14 cellular contexts compared by ENCODE assay signal in the genomic region with DNA sequence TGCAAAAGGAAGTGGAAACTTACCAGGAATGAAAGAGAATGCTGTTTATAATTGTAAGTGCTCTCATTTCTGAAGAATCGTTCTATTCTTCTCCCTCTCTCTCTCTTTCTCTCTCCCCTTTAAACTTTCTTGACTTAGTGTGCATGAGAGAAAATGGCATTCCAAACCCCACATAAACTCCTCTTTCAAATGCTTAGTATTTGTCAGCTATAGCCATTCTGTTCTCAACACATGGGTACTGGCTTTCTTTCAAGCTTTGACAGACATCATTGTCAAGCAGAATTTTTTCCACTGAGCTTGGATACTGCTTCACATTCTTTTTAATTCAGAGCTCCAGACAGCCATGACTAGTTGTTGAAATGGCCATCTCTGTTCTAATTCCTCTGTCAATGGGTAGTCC. TPM values are rescaled to one million over a fixed set of nuclear protein-coding genes. Genes with fewer than 3 reads are reported as not detected.
A peak's percentile ranks its signal among the peaks of the same experiment; 100 is the strongest.
DNase-seq lines count a peak whose midpoint lies in the region; ATAC-seq and TF ChIP-seq lines count a peak whose summit lies in the region.
"Had no signal": no experiment of that assay in that cellular context is flagged by ENCODE, and none has a peak within 500 bp of the region (broad histone marks: within the 10 kb centered on the region; RNA-seq: fewer than 3 reads in every experiment).

No MANE protein-coding gene starts in this region.

- H3K4me2 ChIP-seq in smooth muscle cell, result peak overlapping the region; percentile 53
- H3K4me2 ChIP-seq: A549 had no signal

- no peaks in the 10 kb centered on the region for H3K9me3 Mint-ChIP-seq in activated T-cell treated with anti-CD3 and anti-CD28 coated beads, Interleukin-2, amount 50 U/mL, for 24 hours
- H3K9me3 Mint-ChIP-seq in activated CD8-positive, alpha-beta T cell treated with anti-CD3 and anti-CD28 coated beads for 36 hours, result no peaks in the 10 kb centered on the region
- peaks cover 8% of the 10 kb centered on the region for H3K9me3 Mint-ChIP-seq in mesothelial cell of epicardium

- H3K36me3 ChIP-seq in smooth muscle cell (ENCODE audit: low read depth) (no peaks in the 10 kb centered on the region), lower lobe of right lung (no peaks in the 10 kb centered on the region)

- POLR2A ChIA-PET in activated CD8-positive, alpha-beta T cell treated with anti-CD3 and anti-CD28 coated beads for 36 hours (lab: Charles Lee), result interaction anchor here (0.9 to 1.0 kb wide), 2 partner anchors 30 to 356 kb away, joined by 3 read pairs; no protein-coding TSS in a partner anchor

- no peak for ATAC-seq in activated CD8-positive, alpha-beta T cell treated with anti-CD3 and anti-CD28 coated beads for 36 hours
- no peak for ATAC-seq in lower lobe of right lung
- ATAC-seq: A549 had no signal

- no peaks in the 10 kb centered on the region for H3K27me3 ChIP-seq in smooth muscle cell (ENCODE audit: low read depth)
- no peaks in the 10 kb centered on the region for H3K27me3 ChIP-seq in lower lobe of right lung (ENCODE audit: low read depth)

- H3K27ac Mint-ChIP-seq in activated T-cell treated with anti-CD3 and anti-CD28 coated beads, Interleukin-2, amount 50 U/mL, for 24 hours, result peak overlapping the region; percentile 39
- H3K27ac Mint-ChIP-seq in activated CD8-positive, alpha-beta T cell treated with anti-CD3 and anti-CD28 coated beads for 36 hours, result peak overlapping the region; percentile 85
- no peak overlapping the region for H3K27ac Mint-ChIP-seq in mesothelial cell of epicardium

- peak overlapping the region; percentile 70 for H2AFZ ChIP-seq in smooth muscle cell (ENCODE audit: low read depth)

- H3K79me2 ChIP-seq in smooth muscle cell (ENCODE audit: low read depth), result no peaks in the 10 kb centered on the region

- H3K4me3 Mint-ChIP-seq in activated T-cell treated with anti-CD3 and anti-CD28 coated beads, Interleukin-2, amount 50 U/mL, for 24 hours, result peak overlapping the region; percentile 11
- peak overlapping the region; percentile 74 for H3K4me3 Mint-ChIP-seq in activated CD8-positive, alpha-beta T cell treated with anti-CD3 and anti-CD28 coated beads for 36 hours
- no peak overlapping the region for H3K4me3 Mint-ChIP-seq in mesothelial cell of epicardium

- peaks cover 3% of the 10 kb centered on the region for H3F3A ChIP-seq in smooth muscle cell (ENCODE audit: low read depth)

- intact Hi-C loops in activated CD8-positive, alpha-beta T cell treated with anti-CD3 and anti-CD28 coated beads for 36 hours (cut with micrococcal nuclease), result no loop called here
- intact Hi-C loops in lower lobe of right lung (cut with DNase I), result no loop called here

- H3K27me3 Mint-ChIP-seq in activated T-cell treated with anti-CD3 and anti-CD28 coated beads, Interleukin-2, amount 50 U/mL, for 24 hours, result peaks cover 16% of the 10 kb centered on the region
- no peaks in the 10 kb centered on the region for H3K27me3 Mint-ChIP-seq in activated CD8-positive, alpha-beta T cell treated with anti-CD3 and anti-CD28 coated beads for 36 hours
- H3K27me3 Mint-ChIP-seq in mesothelial cell of epicardium (ENCODE audit: low read depth), result peaks cover 29% of the 10 kb centered on the region

- H3K4me1 ChIP-seq in smooth muscle cell (ENCODE audit: low read depth) (no peaks in the 10 kb centered on the region), lower lobe of right lung (no peaks in the 10 kb centered on the region)
- H3K4me1 ChIP-seq: A549 had no signal

- H3K4me1 Mint-ChIP-seq in activated T-cell treated with anti-CD3 and anti-CD28 coated beads, Interleukin-2, amount 50 U/mL, for 24 hours (ENCODE audit: low read depth), result peaks cover 33% of the 10 kb centered on the region
- H3K4me1 Mint-ChIP-seq in activated CD8-positive, alpha-beta T cell treated with anti-CD3 and anti-CD28 coated beads for 36 hours (ENCODE audit: low read depth), result peaks cover 39% of the 10 kb centered on the region
- H3K4me1 Mint-ChIP-seq in mesothelial cell of epicardium, result no peaks in the 10 kb centered on the region

- H4K20me1 ChIP-seq in smooth muscle cell (ENCODE audit: low read depth), result no peaks in the 10 kb centered on the region

- DNase-seq in activated T-cell treated with anti-CD3 and anti-CD28 coated beads, Interleukin-2, amount 50 U/mL, for 24 hours, result no peak
- DNase-seq in activated T-cell treated with anti-CD3 and anti-CD28 coated beads, Interleukin-2, amount 50 U/mL, for 1 hour, result no peak
- no peak for DNase-seq in activated CD8-positive, alpha-beta T cell treated with anti-CD3 and anti-CD28 coated beads for 36 hours
- DNase-seq in globus pallidus (ENCODE audit: low spot score) (peak; percentile 44), smooth muscle cell (lab: John Stamatoyannopoulos, UW; ENCODE audit: unreplicated experiment) (no peak), lower lobe of right lung (no peak), NCI-H524 treated with DMSO at 0.1 percent for 48 hours (lab: John Stamatoyannopoulos, UW) (no peak), mesothelial cell of epicardium (ENCODE audit: low spot score in 2 of 2, unreplicated experiment in 2 of 2) (no peak)
- DNase-seq: activated CD4-positive, alpha-beta T cell treated with anti-CD3 and anti-CD28 coated beads for 1 hour; NCI-H1417; NCI-H446; SW 1271 had no signal

- H3K36me3 Mint-ChIP-seq in activated T-cell treated with anti-CD3 and anti-CD28 coated beads, Interleukin-2, amount 50 U/mL, for 24 hours (ENCODE audit: low read depth), result no peaks in the 10 kb centered on the region
- peaks cover 4% of the 10 kb centered on the region for H3K36me3 Mint-ChIP-seq in activated CD8-positive, alpha-beta T cell treated with anti-CD3 and anti-CD28 coated beads for 36 hours (ENCODE audit: low read depth)
- no peaks in the 10 kb centered on the region for H3K36me3 Mint-ChIP-seq in mesothelial cell of epicardium
- H3K36me3 Mint-ChIP-seq: IgD-negative memory B cell had no signal

- H3K9me3 ChIP-seq in smooth muscle cell (replicated peaks; ENCODE audit: low read depth) (no peaks in the 10 kb centered on the region), lower lobe of right lung (no peaks in the 10 kb centered on the region)

- TF ChIP-seq CTCF in activated CD8-positive, alpha-beta T cell treated with anti-CD3 and anti-CD28 coated beads for 36 hours (IDR thresholded peaks at IDR 0.05), result no peak
- TF ChIP-seq CTCF in smooth muscle cell (IDR thresholded peaks at IDR 0.05; ENCODE audit: borderline replicate concordance, insufficient read depth, poor library complexity, severe bottlenecking) (no peak), lower lobe of right lung (IDR thresholded peaks at IDR 0.05) (no peak), mesothelial cell of epicardium (IDR thresholded peaks at IDR 0.05; ENCODE audit: unreplicated experiment) (no peak)

- H3K9ac ChIP-seq in smooth muscle cell (ENCODE audit: low read depth), result no peak overlapping the region

- 42% methylated on average over 1 of the region's 1 CpG for WGBS in smooth muscle cell (ENCODE audit: low lambda C conversion rate)

- no peak overlapping the region for H3K4me3 ChIP-seq in smooth muscle cell
- H3K4me3 ChIP-seq in lower lobe of right lung, result no peak overlapping the region
- H3K4me3 ChIP-seq: A549 had no signal

- CTCF ChIA-PET in activated CD8-positive, alpha-beta T cell treated with anti-CD3 and anti-CD28 coated beads for 36 hours (lab: Charles Lee), result interaction anchor here (0.7 to 3.4 kb wide), 7 partner anchors 10 to 806 kb away, joined by 3 to 22 read pairs (median 3); a partner anchor contains a TSS

- peak overlapping the region; percentile 51 for H3K27ac ChIP-seq in smooth muscle cell (ENCODE audit: low read depth)
- H3K27ac ChIP-seq in lower lobe of right lung, result no peak overlapping the region
- H3K27ac ChIP-seq: A549 had no signal

RNA-seq across cellular contexts. Expression of a gene that starts 51.1 kb away (rescaled TPM):
- 10 to 100 TPM; 46.4 to 46.9 TPM for total RNA-seq in activated CD8-positive, alpha-beta T cell treated with anti-CD3 and anti-CD28 coated beads for 36 hours
- total RNA-seq in smooth muscle cell (21.2 and 23.4 TPM in 2 replicates), lower lobe of right lung (30.0 TPM), mesothelial cell of epicardium (45.2 to 47.8 TPM (median 47.4 TPM) in 3 replicates)
- 33.2 and 42.4 TPM in 2 replicates for polyA plus RNA-seq in smooth muscle cell
